In the genomic region with DNA sequence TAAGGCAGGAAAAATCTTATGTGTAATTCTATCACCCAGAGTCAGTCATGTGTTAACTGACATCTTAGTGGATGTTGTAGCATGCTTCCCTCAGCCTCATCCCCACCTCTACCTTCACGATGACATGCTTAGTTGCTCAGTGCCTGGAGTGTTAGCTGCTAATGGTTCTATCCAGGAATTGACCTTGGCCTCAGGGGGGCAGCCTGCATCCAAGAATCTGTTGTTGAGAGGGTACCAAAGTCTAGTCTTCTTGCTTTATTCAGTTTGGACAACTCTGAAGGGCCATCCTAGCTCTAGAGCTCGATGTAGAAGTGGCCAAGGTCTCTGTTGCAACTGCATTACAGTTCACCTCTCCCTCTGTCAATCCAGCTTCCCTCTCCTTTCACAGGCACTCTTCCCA, we compare ENCODE assay signal across 1 cellular context.
TF ChIP-seq lines count a peak whose summit lies in the region.

No MANE protein-coding gene starts in this region.

TF ChIP-seq in GM23338, 12 proteins besides CTCF, POLR2A, EP300 and RAD21 (continued from another document):
- TF ChIP-seq, protein P1, sequence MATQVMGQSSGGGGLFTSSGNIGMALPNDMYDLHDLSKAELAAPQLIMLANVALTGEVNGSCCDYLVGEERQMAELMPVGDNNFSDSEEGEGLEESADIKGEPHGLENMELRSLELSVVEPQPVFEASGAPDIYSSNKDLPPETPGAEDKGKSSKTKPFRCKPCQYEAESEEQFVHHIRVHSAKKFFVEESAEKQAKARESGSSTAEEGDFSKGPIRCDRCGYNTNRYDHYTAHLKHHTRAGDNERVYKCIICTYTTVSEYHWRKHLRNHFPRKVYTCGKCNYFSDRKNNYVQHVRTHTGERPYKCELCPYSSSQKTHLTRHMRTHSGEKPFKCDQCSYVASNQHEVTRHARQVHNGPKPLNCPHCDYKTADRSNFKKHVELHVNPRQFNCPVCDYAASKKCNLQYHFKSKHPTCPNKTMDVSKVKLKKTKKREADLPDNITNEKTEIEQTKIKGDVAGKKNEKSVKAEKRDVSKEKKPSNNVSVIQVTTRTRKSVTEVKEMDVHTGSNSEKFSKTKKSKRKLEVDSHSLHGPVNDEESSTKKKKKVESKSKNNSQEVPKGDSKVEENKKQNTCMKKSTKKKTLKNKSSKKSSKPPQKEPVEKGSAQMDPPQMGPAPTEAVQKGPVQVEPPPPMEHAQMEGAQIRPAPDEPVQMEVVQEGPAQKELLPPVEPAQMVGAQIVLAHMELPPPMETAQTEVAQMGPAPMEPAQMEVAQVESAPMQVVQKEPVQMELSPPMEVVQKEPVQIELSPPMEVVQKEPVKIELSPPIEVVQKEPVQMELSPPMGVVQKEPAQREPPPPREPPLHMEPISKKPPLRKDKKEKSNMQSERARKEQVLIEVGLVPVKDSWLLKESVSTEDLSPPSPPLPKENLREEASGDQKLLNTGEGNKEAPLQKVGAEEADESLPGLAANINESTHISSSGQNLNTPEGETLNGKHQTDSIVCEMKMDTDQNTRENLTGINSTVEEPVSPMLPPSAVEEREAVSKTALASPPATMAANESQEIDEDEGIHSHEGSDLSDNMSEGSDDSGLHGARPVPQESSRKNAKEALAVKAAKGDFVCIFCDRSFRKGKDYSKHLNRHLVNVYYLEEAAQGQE (IDR thresholded peaks at IDR 0.05; ENCODE audit: unreplicated experiment) = no peak
- no peak for TF ChIP-seq EZH2phosphoT487 (IDR thresholded peaks at IDR 0.05; ENCODE audit: unreplicated experiment)
- TF ChIP-seq NANOG (IDR thresholded peaks at IDR 0.05; ENCODE audit: borderline replicate concordance) = no peak
- TF ChIP-seq POLR2AphosphoS5 (IDR thresholded peaks at IDR 0.05; ENCODE audit: low read depth) = no peak
- TF ChIP-seq ZNF114 (CRISPR knock-in tag; IDR thresholded peaks at IDR 0.05) = no peak
- TF ChIP-seq STAT1 (IDR thresholded peaks at IDR 0.05; ENCODE audit: unreplicated experiment) = no peak
TF ChIP-seq in GM23338: peak in this region for 0.
